Comparison of ENCODE assay signal across 37 cellular contexts in genomic region chr4:45751877-45752276, GRCh38.
"Had no signal": no experiment of that assay in that cellular context is flagged by ENCODE, and none has a peak within 500 bp of the region (broad histone marks: within the 10 kb centered on the region; RNA-seq: fewer than 3 reads in every experiment).

No MANE protein-coding gene starts in this region.

- H3K9me3 Mint-ChIP-seq: activated naive CD4-positive, alpha-beta T cell treated with anti-CD3 and anti-CD28 coated beads for 36 hours; activated naive CD4-positive, alpha-beta T cell treated with anti-CD3 and anti-CD28 coated beads, Interleukin-2, amount 10 ng/mL, durations not matched to agents 7 days and 5 days; activated naive CD8-positive, alpha-beta T cell treated with anti-CD3 and anti-CD28 coated beads for 36 hours; activated T-cell treated with anti-CD3 and anti-CD28 coated beads, Interleukin-2, amount 50 U/mL, for 24 hours had no signal

- H3K4me3 ChIP-seq: adrenal gland, ascending aorta, body of pancreas, breast epithelium had no signal

- H3K27ac Mint-ChIP-seq: activated naive CD4-positive, alpha-beta T cell treated with anti-CD3 and anti-CD28 coated beads for 36 hours; activated naive CD4-positive, alpha-beta T cell treated with anti-CD3 and anti-CD28 coated beads, Interleukin-2, amount 10 ng/mL, durations not matched to agents 7 days and 5 days; activated naive CD4-positive, alpha-beta T cell treated with anti-CD3 and anti-CD28 coated beads, Interleukin-2, amount 50 U/mL, for 24 hours; activated naive CD4-positive, alpha-beta T cell treated with anti-CD3 and anti-CD28 coated beads, Interleukin-2, amount 50 U/mL, for 72 hours; activated naive CD8-positive, alpha-beta T cell; activated naive CD8-positive, alpha-beta T cell treated with anti-CD3 and anti-CD28 coated beads for 36 hours; activated naive CD8-positive, alpha-beta T cell treated with anti-CD3 and anti-CD28 coated beads, Interleukin-2, amount 10 ng/mL, durations not matched to agents 7 days and 5 days; activated naive CD8-positive, alpha-beta T cell treated with anti-CD3 and anti-CD28 coated beads, Interleukin-2, amount 50 U/mL, for 24 hours; activated T-cell treated with anti-CD3 and anti-CD28 coated beads, Interleukin-2, amount 50 U/mL, for 24 hours; activated T-cell treated with anti-CD3 and anti-CD28 coated beads, Interleukin-2, amount 50 U/mL, for 72 hours; activated T-helper 1 cell treated with anti-CD3 and anti-CD28 coated beads, Interleukin-12 subunit alpha, Interleukin-12 subunit beta, Interleukin-2, Interleukin-4 antibody, amounts not matched to agents 30 ng/mL and 10 ng/mL and 1 ng/mL, durations not matched to agents 14 hours and 24 hours and 36 hours; activated T-helper 17 cell treated with anti-CD3 and anti-CD28 coated beads, Interleukin-2, amount 50 U/mL, for 72 hours; activated T-helper 2 cell treated with anti-CD3 and anti-CD28 coated beads, Interferon-gamma antibody, Interleukin-2, Interleukin-4, amounts not matched to agents 10 μg/mL and 5 μg/mL and 100 μg/mL, durations not matched to agents 14 hours and 24 hours and 36 hours had no signal

- H3K27ac ChIP-seq: adrenal gland, ascending aorta, body of pancreas, brain microvascular endothelial cell, breast epithelium had no signal

- H3K9me3 ChIP-seq: adrenal gland, ascending aorta, body of pancreas, breast epithelium had no signal

- H3K4me3 Mint-ChIP-seq: activated naive CD4-positive, alpha-beta T cell treated with anti-CD3 and anti-CD28 coated beads for 36 hours; activated naive CD4-positive, alpha-beta T cell treated with anti-CD3 and anti-CD28 coated beads, Interleukin-2, amount 10 ng/mL, durations not matched to agents 7 days and 5 days; activated naive CD4-positive, alpha-beta T cell treated with anti-CD3 and anti-CD28 coated beads, Interleukin-2, amount 50 U/mL, for 24 hours; activated naive CD8-positive, alpha-beta T cell; activated naive CD8-positive, alpha-beta T cell treated with anti-CD3 and anti-CD28 coated beads for 36 hours; activated naive CD8-positive, alpha-beta T cell treated with anti-CD3 and anti-CD28 coated beads, Interleukin-2, amount 10 ng/mL, durations not matched to agents 7 days and 5 days; activated naive CD8-positive, alpha-beta T cell treated with anti-CD3 and anti-CD28 coated beads, Interleukin-2, amount 50 U/mL, for 24 hours; activated T-cell treated with anti-CD3 and anti-CD28 coated beads, Interleukin-2, amount 50 U/mL, for 24 hours; activated T-cell treated with anti-CD3 and anti-CD28 coated beads, Interleukin-2, amount 50 U/mL, for 4 hours; activated T-cell treated with anti-CD3 and anti-CD28 coated beads, Interleukin-2, amount 50 U/mL, for 72 hours; activated T-helper 1 cell treated with anti-CD3 and anti-CD28 coated beads, Interleukin-12 subunit alpha, Interleukin-12 subunit beta, Interleukin-2, Interleukin-4 antibody, amounts not matched to agents 30 ng/mL and 10 ng/mL and 1 ng/mL, durations not matched to agents 14 hours and 24 hours and 36 hours; activated T-helper 17 cell treated with anti-CD3 and anti-CD28 coated beads, Interleukin-2, amount 50 U/mL, for 72 hours; brain; central memory CD8-positive, alpha-beta T cell had no signal

- H3K27me3 ChIP-seq: adrenal gland, ascending aorta, body of pancreas, brain microvascular endothelial cell, breast epithelium had no signal

- ATAC-seq: activated naive CD4-positive, alpha-beta T cell treated with anti-CD3 and anti-CD28 coated beads, Interleukin-2, amount 50 U/mL, for 72 hours; activated naive CD8-positive, alpha-beta T cell treated with anti-CD3 and anti-CD28 coated beads, Interleukin-2, amount 50 U/mL, for 24 hours; activated T-cell treated with anti-CD3 and anti-CD28 coated beads, Interleukin-2, amount 50 U/mL, for 4 hours; activated T-cell treated with anti-CD3 and anti-CD28 coated beads, Interleukin-2, amount 50 U/mL, for 72 hours; activated T-helper 17 cell treated with anti-CD3 and anti-CD28 coated beads, Interleukin-2, amount 50 U/mL, for 72 hours; body of pancreas had no signal

- H3K4me1 Mint-ChIP-seq: activated naive CD4-positive, alpha-beta T cell treated with anti-CD3 and anti-CD28 coated beads, Interleukin-2, amount 10 ng/mL, durations not matched to agents 7 days and 5 days; activated naive CD4-positive, alpha-beta T cell treated with anti-CD3 and anti-CD28 coated beads, Interleukin-2, amount 50 U/mL, for 24 hours; activated naive CD8-positive, alpha-beta T cell treated with anti-CD3 and anti-CD28 coated beads for 36 hours; activated naive CD8-positive, alpha-beta T cell treated with anti-CD3 and anti-CD28 coated beads, Interleukin-2, amount 10 ng/mL, durations not matched to agents 7 days and 5 days; activated naive CD8-positive, alpha-beta T cell treated with anti-CD3 and anti-CD28 coated beads, Interleukin-2, amount 50 U/mL, for 24 hours; activated T-helper 17 cell treated with anti-CD3 and anti-CD28 coated beads, Interleukin-2, amount 50 U/mL, for 72 hours; brain; central memory CD8-positive, alpha-beta T cell had no signal

- H3K27me3 Mint-ChIP-seq: activated naive CD4-positive, alpha-beta T cell treated with anti-CD3 and anti-CD28 coated beads, Interleukin-2, amount 10 ng/mL, durations not matched to agents 7 days and 5 days; activated naive CD4-positive, alpha-beta T cell treated with anti-CD3 and anti-CD28 coated beads, Interleukin-2, amount 50 U/mL, for 24 hours; activated naive CD8-positive, alpha-beta T cell; activated naive CD8-positive, alpha-beta T cell treated with anti-CD3 and anti-CD28 coated beads for 36 hours; activated naive CD8-positive, alpha-beta T cell treated with anti-CD3 and anti-CD28 coated beads, Interleukin-2, amount 10 ng/mL, durations not matched to agents 7 days and 5 days; activated naive CD8-positive, alpha-beta T cell treated with anti-CD3 and anti-CD28 coated beads, Interleukin-2, amount 50 U/mL, for 24 hours; activated T-cell treated with anti-CD3 and anti-CD28 coated beads, Interleukin-2, amount 50 U/mL, for 24 hours; activated T-helper 17 cell treated with anti-CD3 and anti-CD28 coated beads, Interleukin-2, amount 50 U/mL, for 72 hours; brain; central memory CD8-positive, alpha-beta T cell had no signal

- DNase-seq: activated effector memory CD4-positive, alpha-beta T cell treated with anti-CD3 and anti-CD28 coated beads, Interleukin-2, amount 50 U/mL, for 16 hours; activated effector memory CD4-positive, alpha-beta T cell treated with Interleukin-2 at 50 U/mL for 16 hours; activated gamma-delta T cell; activated gamma-delta T cell treated with Interleukin-2 at 50 U/mL for 16 hours; activated naive CD4-positive, alpha-beta T cell treated with anti-CD3 and anti-CD28 coated beads for 36 hours; activated naive CD4-positive, alpha-beta T cell treated with anti-CD3 and anti-CD28 coated beads, Interleukin-2, amount 10 ng/mL, durations not matched to agents 7 days and 5 days; activated naive CD4-positive, alpha-beta T cell treated with anti-CD3 and anti-CD28 coated beads, Interleukin-2, amount 50 U/mL, for 16 hours; activated naive CD4-positive, alpha-beta T cell treated with Interleukin-2 at 50 U/mL for 16 hours; activated naive CD8-positive, alpha-beta T cell treated with anti-CD3 and anti-CD28 coated beads for 36 hours; activated naive CD8-positive, alpha-beta T cell treated with anti-CD3 and anti-CD28 coated beads, Interleukin-2, amount 10 ng/mL, durations not matched to agents 7 days and 5 days; activated naive CD8-positive, alpha-beta T cell treated with anti-CD3 and anti-CD28 coated beads, Interleukin-2, amount 50 U/mL, for 24 hours; activated T-cell treated with anti-CD3 and anti-CD28 coated beads for 4 hours; activated T-cell treated with anti-CD3 and anti-CD28 coated beads, Interleukin-2, amount 50 U/mL, for 1 hour; activated T-cell treated with anti-CD3 and anti-CD28 coated beads, Interleukin-2, amount 50 U/mL, for 24 hours; activated T-cell treated with anti-CD3 and anti-CD28 coated beads, Interleukin-2, amount 50 U/mL, for 4 hours; activated T-cell treated with anti-CD3 and anti-CD28 coated beads, Interleukin-2, amount 50 U/mL, for 48 hours; activated T-cell treated with anti-CD3 and anti-CD28 coated beads, Interleukin-2, amount 50 U/mL, for 72 hours; adrenal gland; amniotic stem cell; amygdala; anterior cingulate cortex; aorta; body of pancreas; brain microvascular endothelial cell; caudate nucleus; central memory CD4-positive, alpha-beta T cell; cerebellar nuclear complex had no signal

- H3K36me3 Mint-ChIP-seq: activated naive CD4-positive, alpha-beta T cell treated with anti-CD3 and anti-CD28 coated beads, Interleukin-2, amount 10 ng/mL, durations not matched to agents 7 days and 5 days; activated naive CD4-positive, alpha-beta T cell treated with anti-CD3 and anti-CD28 coated beads, Interleukin-2, amount 50 U/mL, for 24 hours; activated naive CD4-positive, alpha-beta T cell treated with anti-CD3 and anti-CD28 coated beads, Interleukin-2, amount 50 U/mL, for 72 hours; activated naive CD8-positive, alpha-beta T cell; activated naive CD8-positive, alpha-beta T cell treated with anti-CD3 and anti-CD28 coated beads for 36 hours; activated naive CD8-positive, alpha-beta T cell treated with anti-CD3 and anti-CD28 coated beads, Interleukin-2, amount 10 ng/mL, durations not matched to agents 7 days and 5 days; brain had no signal

- H3K4me1 ChIP-seq: adrenal gland, ascending aorta, body of pancreas, breast epithelium had no signal

- H3K36me3 ChIP-seq: adrenal gland, ascending aorta, brain microvascular endothelial cell, breast epithelium had no signal
